Comparison of ENCODE assay signal across 2 cellular contexts in the genomic region with DNA sequence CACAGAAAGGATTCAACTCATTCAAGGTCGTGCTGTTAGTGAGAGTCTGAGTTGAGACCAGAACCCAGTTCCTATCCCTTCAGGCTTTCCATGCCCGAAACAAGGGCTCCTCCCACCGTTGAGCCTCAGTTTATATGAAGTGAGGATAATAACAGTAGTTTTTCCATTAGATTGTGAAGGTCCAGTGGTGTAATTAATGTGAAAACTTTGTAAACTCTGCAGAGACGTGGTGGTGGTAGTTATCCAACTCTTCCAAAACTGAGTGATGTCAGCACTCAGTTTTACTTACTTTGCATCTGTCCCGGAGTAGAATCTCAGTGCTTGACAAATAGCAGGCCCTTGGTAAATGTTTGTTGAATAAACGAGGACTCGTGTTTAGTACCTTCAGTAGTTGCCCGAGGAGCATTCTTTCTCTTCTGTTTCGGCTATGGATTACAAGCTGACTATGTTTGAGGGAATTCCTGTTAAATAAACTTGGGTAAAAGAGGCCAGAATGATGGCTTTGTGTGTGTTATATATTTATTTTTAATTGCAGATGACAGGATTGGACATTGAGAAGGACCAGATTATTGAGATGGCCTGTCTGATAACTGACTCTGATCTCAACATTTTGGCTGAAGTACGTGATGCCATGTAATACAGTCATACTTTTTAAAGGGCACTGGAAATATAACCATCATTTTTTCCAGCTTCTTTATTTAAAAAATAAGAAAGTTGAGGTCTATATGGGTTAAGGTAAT.
TF ChIP-seq lines count a peak whose summit lies in the region.

No MANE protein-coding gene starts in this region.

TF ChIP-seq in IMR-90, 13 proteins besides CTCF, POLR2A, EP300 and RAD21:
- TF ChIP-seq SMC3 (IDR thresholded peaks at IDR 0.05; ENCODE audit: low read depth, low read length): no peak
- no peak for TF ChIP-seq MAZ (IDR thresholded peaks at IDR 0.05; ENCODE audit: borderline replicate concordance, low read depth, low read length)
- TF ChIP-seq, protein P1, sequence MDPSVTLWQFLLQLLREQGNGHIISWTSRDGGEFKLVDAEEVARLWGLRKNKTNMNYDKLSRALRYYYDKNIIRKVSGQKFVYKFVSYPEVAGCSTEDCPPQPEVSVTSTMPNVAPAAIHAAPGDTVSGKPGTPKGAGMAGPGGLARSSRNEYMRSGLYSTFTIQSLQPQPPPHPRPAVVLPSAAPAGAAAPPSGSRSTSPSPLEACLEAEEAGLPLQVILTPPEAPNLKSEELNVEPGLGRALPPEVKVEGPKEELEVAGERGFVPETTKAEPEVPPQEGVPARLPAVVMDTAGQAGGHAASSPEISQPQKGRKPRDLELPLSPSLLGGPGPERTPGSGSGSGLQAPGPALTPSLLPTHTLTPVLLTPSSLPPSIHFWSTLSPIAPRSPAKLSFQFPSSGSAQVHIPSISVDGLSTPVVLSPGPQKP (IDR thresholded peaks at IDR 0.05; ENCODE audit: borderline replicate concordance, low read depth, low read length): no peak
- no peak for TF ChIP-seq MAFK (IDR thresholded peaks at IDR 0.05; ENCODE audit: low read depth, low read length)
- TF ChIP-seq RCOR1 (IDR thresholded peaks at IDR 0.05; ENCODE audit: insufficient replicate concordance, low read length): no peak
- no peak for TF ChIP-seq MXI1 (IDR thresholded peaks at IDR 0.05; ENCODE audit: borderline replicate concordance, low read depth, low read length)
- no peak for TF ChIP-seq RFX5 (IDR thresholded peaks at IDR 0.05; ENCODE audit: low read depth, low read length)
- TF ChIP-seq FOS (IDR thresholded peaks at IDR 0.05; ENCODE audit: low read depth, low read length): no peak
- TF ChIP-seq, protein P2, sequence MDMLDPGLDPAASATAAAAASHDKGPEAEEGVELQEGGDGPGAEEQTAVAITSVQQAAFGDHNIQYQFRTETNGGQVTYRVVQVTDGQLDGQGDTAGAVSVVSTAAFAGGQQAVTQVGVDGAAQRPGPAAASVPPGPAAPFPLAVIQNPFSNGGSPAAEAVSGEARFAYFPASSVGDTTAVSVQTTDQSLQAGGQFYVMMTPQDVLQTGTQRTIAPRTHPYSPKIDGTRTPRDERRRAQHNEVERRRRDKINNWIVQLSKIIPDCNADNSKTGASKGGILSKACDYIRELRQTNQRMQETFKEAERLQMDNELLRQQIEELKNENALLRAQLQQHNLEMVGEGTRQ (IDR thresholded peaks at IDR 0.05; ENCODE audit: low read depth, low read length): no peak
- TF ChIP-seq NFE2L2 (IDR thresholded peaks at IDR 0.05; ENCODE audit: low read depth, low read length): no peak
TF ChIP-seq in IMR-90: peak in this region for 0.

TF ChIP-seq in liver, 16 proteins besides CTCF, POLR2A, EP300 and RAD21:
- TF ChIP-seq HNF4A (conservative IDR thresholded peaks at IDR 0.05) (no peak), RXRA (IDR thresholded peaks at IDR 0.05) (peak in 1 of 2 donors; percentile 3), FOXA2 (IDR thresholded peaks at IDR 0.05) (no peak), FOXA1 (IDR thresholded peaks at IDR 0.05) (no peak), SP1 (IDR thresholded peaks at IDR 0.05) (no peak), HNF4G (IDR thresholded peaks at IDR 0.05) (no peak), GABPA (IDR thresholded peaks at IDR 0.05 in 1 of 2, conservative IDR thresholded peaks at IDR 0.05 in 1 of 2) (no peak), EGR1 (IDR thresholded peaks at IDR 0.05; ENCODE audit: low read depth in 2 of 2) (no peak), YY1 (IDR thresholded peaks at IDR 0.05) (no peak), JUND (IDR thresholded peaks at IDR 0.05) (peak in 1 of 2 donors; percentile 11), NR2F2 (IDR thresholded peaks at IDR 0.05) (no peak), TAF1 (conservative IDR thresholded peaks at IDR 0.05) (no peak)
- TF ChIP-seq, protein P3, sequence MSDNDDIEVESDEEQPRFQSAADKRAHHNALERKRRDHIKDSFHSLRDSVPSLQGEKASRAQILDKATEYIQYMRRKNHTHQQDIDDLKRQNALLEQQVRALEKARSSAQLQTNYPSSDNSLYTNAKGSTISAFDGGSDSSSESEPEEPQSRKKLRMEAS (IDR thresholded peaks at IDR 0.05): no peak
- TF ChIP-seq, protein P4, sequence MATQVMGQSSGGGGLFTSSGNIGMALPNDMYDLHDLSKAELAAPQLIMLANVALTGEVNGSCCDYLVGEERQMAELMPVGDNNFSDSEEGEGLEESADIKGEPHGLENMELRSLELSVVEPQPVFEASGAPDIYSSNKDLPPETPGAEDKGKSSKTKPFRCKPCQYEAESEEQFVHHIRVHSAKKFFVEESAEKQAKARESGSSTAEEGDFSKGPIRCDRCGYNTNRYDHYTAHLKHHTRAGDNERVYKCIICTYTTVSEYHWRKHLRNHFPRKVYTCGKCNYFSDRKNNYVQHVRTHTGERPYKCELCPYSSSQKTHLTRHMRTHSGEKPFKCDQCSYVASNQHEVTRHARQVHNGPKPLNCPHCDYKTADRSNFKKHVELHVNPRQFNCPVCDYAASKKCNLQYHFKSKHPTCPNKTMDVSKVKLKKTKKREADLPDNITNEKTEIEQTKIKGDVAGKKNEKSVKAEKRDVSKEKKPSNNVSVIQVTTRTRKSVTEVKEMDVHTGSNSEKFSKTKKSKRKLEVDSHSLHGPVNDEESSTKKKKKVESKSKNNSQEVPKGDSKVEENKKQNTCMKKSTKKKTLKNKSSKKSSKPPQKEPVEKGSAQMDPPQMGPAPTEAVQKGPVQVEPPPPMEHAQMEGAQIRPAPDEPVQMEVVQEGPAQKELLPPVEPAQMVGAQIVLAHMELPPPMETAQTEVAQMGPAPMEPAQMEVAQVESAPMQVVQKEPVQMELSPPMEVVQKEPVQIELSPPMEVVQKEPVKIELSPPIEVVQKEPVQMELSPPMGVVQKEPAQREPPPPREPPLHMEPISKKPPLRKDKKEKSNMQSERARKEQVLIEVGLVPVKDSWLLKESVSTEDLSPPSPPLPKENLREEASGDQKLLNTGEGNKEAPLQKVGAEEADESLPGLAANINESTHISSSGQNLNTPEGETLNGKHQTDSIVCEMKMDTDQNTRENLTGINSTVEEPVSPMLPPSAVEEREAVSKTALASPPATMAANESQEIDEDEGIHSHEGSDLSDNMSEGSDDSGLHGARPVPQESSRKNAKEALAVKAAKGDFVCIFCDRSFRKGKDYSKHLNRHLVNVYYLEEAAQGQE (IDR thresholded peaks at IDR 0.05): no peak
- TF ChIP-seq, protein P5, sequence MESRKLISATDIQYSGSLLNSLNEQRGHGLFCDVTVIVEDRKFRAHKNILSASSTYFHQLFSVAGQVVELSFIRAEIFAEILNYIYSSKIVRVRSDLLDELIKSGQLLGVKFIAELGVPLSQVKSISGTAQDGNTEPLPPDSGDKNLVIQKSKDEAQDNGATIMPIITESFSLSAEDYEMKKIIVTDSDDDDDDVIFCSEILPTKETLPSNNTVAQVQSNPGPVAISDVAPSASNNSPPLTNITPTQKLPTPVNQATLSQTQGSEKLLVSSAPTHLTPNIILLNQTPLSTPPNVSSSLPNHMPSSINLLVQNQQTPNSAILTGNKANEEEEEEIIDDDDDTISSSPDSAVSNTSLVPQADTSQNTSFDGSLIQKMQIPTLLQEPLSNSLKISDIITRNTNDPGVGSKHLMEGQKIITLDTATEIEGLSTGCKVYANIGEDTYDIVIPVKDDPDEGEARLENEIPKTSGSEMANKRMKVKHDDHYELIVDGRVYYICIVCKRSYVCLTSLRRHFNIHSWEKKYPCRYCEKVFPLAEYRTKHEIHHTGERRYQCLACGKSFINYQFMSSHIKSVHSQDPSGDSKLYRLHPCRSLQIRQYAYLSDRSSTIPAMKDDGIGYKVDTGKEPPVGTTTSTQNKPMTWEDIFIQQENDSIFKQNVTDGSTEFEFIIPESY (IDR thresholded peaks at IDR 0.05): no peak
- TF ChIP-seq, protein P6, sequence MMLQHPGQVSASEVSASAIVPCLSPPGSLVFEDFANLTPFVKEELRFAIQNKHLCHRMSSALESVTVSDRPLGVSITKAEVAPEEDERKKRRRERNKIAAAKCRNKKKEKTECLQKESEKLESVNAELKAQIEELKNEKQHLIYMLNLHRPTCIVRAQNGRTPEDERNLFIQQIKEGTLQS (IDR thresholded peaks at IDR 0.05): no peak
